In genomic region chr1:50268049-50268448, GRCh38 we compare ENCODE assay signal across 12 cellular contexts.
DNase-seq lines count a peak whose midpoint lies in the region; ATAC-seq and TF ChIP-seq lines count a peak whose summit lies in the region.
"Had no signal": no experiment of that assay in that cellular context is flagged by ENCODE, and none has a peak within 500 bp of the region (broad histone marks: within the 10 kb centered on the region; RNA-seq: fewer than 3 reads in every experiment).

No MANE protein-coding gene starts in this region.

- 61% methylated on average over 5 of the region's 7 CpGs for WGBS in right lobe of liver (ENCODE audit: insufficient coverage, low coverage, low lambda C conversion rate, missing lambda C conversion rate)

- no peak for TF ChIP-seq CTCF in GM12865 (IDR thresholded peaks at IDR 0.05; ENCODE audit: insufficient read depth, low read depth, low read length, missing control alignments)
- no peak for TF ChIP-seq CTCF in right lobe of liver (IDR thresholded peaks at IDR 0.05)

- CTCF ChIA-PET in CD4-positive, alpha-beta memory T cell (lab: Charles Lee; ENCODE audit: partially characterized antibody) = no interaction called here

- TF ChIP-seq POLR2A in right lobe of liver (IDR thresholded peaks at IDR 0.05) = no peak

- H3K27ac Mint-ChIP-seq in CD4-positive, alpha-beta memory T cell = no peak overlapping the region
- H3K27ac Mint-ChIP-seq: nephron had no signal

- H3K4me1 ChIP-seq in adipocyte (ENCODE audit: control insufficient read depth, insufficient read depth, low read length) (peaks cover 43% of the 10 kb centered on the region), right lobe of liver (no peaks in the 10 kb centered on the region)
- no peaks in the 10 kb centered on the region for H3K4me1 ChIP-seq in CD4-positive, alpha-beta memory T cell (ENCODE audit: insufficient read depth, low read length)

- H3K4me3 ChIP-seq in GM12865 (ENCODE audit: low read depth, low read length) (no peak overlapping the region), adipocyte (ENCODE audit: low read length) (no peak overlapping the region), right lobe of liver (no peak overlapping the region)
- H3K4me3 ChIP-seq in CD4-positive, alpha-beta memory T cell (ENCODE audit: low read length in 2 of 2) = no peak overlapping the region
- H3K4me3 ChIP-seq: BLaER1 treated with 17β-estradiol and CSF1 and Interleukin-3, amounts not matched to agents 10 nM and 100 nM had no signal

- DNase-seq in GM12865 (ENCODE audit: low read depth) (peak; percentile 11), Kasumi-1 (lab: John Stamatoyannopoulos, UW) (peak; percentile 8 to 14), adipocyte (ENCODE audit: low read depth) (peak; percentile 4), right lobe of liver (no peak), SIG-M5 treated with dmso at 0.1 percent for 504 hours (lab: John Stamatoyannopoulos, UW; ENCODE audit: unreplicated experiment) (no peak)
- no peak for DNase-seq in stimulated activated CD4-positive, alpha-beta T cell treated with anti-CD3 and anti-CD28 coated beads, Interleukin-2, amount 100 ng/mL, for 24 hours
- no peak for DNase-seq in CD4-positive, alpha-beta memory T cell
- DNase-seq: amniotic stem cell had no signal

- no peaks in the 10 kb centered on the region for H3K36me3 Mint-ChIP-seq in CD4-positive, alpha-beta memory T cell

- H3K27me3 ChIP-seq in adipocyte (replicated peaks; ENCODE audit: control insufficient read depth, insufficient read depth, low read length) = no peaks in the 10 kb centered on the region
- no peaks in the 10 kb centered on the region for H3K27me3 ChIP-seq in right lobe of liver
- H3K27me3 ChIP-seq in CD4-positive, alpha-beta memory T cell (ENCODE audit: insufficient read depth, low read length) = no peaks in the 10 kb centered on the region
- H3K27me3 ChIP-seq: BLaER1 treated with 17β-estradiol and CSF1 and Interleukin-3, amounts not matched to agents 10 nM and 100 nM had no signal

- H3K9me3 ChIP-seq in adipocyte (ENCODE audit: control insufficient read depth, low read length) = no peaks in the 10 kb centered on the region
- no peaks in the 10 kb centered on the region for H3K9me3 ChIP-seq in right lobe of liver
- no peaks in the 10 kb centered on the region for H3K9me3 ChIP-seq in CD4-positive, alpha-beta memory T cell (ENCODE audit: control insufficient read depth in 1 of 2, low read length in 2 of 2)
- H3K9me3 ChIP-seq: BLaER1 treated with 17β-estradiol and CSF1 and Interleukin-3, amounts not matched to agents 10 nM and 100 nM had no signal

- H3K4me1 Mint-ChIP-seq in CD4-positive, alpha-beta memory T cell = no peaks in the 10 kb centered on the region
- H3K4me1 Mint-ChIP-seq: nephron had no signal

- H3K27me3 Mint-ChIP-seq in CD4-positive, alpha-beta memory T cell = no peaks in the 10 kb centered on the region

- peak in 3 of 4 donors; percentile 32 to 62 (median 39) for ATAC-seq in right lobe of liver
- no peak for ATAC-seq in GM21576 (IDR thresholded peaks at IDR 0.05; ENCODE audit: unreplicated experiment)
- ATAC-seq: Panc1 had no signal

- H3K9me3 Mint-ChIP-seq in CD4-positive, alpha-beta memory T cell = peaks cover 0 to 3% (median 0%) of the 10 kb centered on the region in 8 donors
- H3K9me3 Mint-ChIP-seq: nephron had no signal

- POLR2A ChIA-PET in CD4-positive, alpha-beta memory T cell (lab: Charles Lee; ENCODE audit: partially characterized antibody) = no interaction called here

- no peak overlapping the region for H3K4me3 Mint-ChIP-seq in CD4-positive, alpha-beta memory T cell
- H3K4me3 Mint-ChIP-seq: nephron had no signal

- H3K9ac ChIP-seq in adipocyte (ENCODE audit: low read length) = no peak overlapping the region
- H3K9ac ChIP-seq: BLaER1 treated with 17β-estradiol and CSF1 and Interleukin-3, amounts not matched to agents 10 nM and 100 nM had no signal

- no peak overlapping the region for H3K27ac ChIP-seq in right lobe of liver
- no peak overlapping the region for H3K27ac ChIP-seq in CD4-positive, alpha-beta memory T cell (ENCODE audit: low read depth, low read length)
- H3K27ac ChIP-seq: BLaER1 treated with 17β-estradiol and CSF1 and Interleukin-3, amounts not matched to agents 10 nM and 100 nM had no signal

- intact Hi-C loops in right lobe of liver (cut with DNase I) = no loop called here
- intact Hi-C loops in CD4-positive, alpha-beta memory T cell (cut with micrococcal nuclease) = no loop called here

- H3K36me3 ChIP-seq in adipocyte (ENCODE audit: control insufficient read depth, insufficient read depth, low read length, severe bottlenecking) (no peaks in the 10 kb centered on the region), right lobe of liver (no peaks in the 10 kb centered on the region)
- H3K36me3 ChIP-seq in CD4-positive, alpha-beta memory T cell (ENCODE audit: insufficient read depth, low read length) = no peaks in the 10 kb centered on the region
- H3K36me3 ChIP-seq: BLaER1 treated with 17β-estradiol and CSF1 and Interleukin-3, amounts not matched to agents 10 nM and 100 nM had no signal

Comparison
In these comparisons a context has a peak if more than half of its experiments do, and no peak if none do; other contexts are left out.
1. DNase-seq: peak in GM12865 (single experiment), Kasumi-1 (2 of 2) and adipocyte (single experiment); none in right lobe of liver (0 of 3), stimulated activated CD4-positive, alpha-beta T cell treated with anti-CD3 and anti-CD28 coated beads, Interleukin-2, amount 100 ng/mL, for 24 hours (0 of 2), CD4-positive, alpha-beta memory T cell (0 of 5) and SIG-M5 treated with dmso at 0.1 percent for 504 hours (single experiment).